In genomic region chr15:33621156-33621555, GRCh38 we compare ENCODE assay signal across 20 cellular contexts.
DNase-seq lines count a peak whose midpoint lies in the region; ATAC-seq and TF ChIP-seq lines count a peak whose summit lies in the region.
"Had no signal": no experiment of that assay in that cellular context is flagged by ENCODE, and none has a peak within 500 bp of the region (broad histone marks: within the 10 kb centered on the region; RNA-seq: fewer than 3 reads in every experiment).

No MANE protein-coding gene starts in this region.

- H4K20me1 ChIP-seq in GM23248 (ENCODE audit: insufficient read depth) = no peaks in the 10 kb centered on the region
- H4K20me1 ChIP-seq: BLaER1 had no signal

- H3K4me2 ChIP-seq in GM23248 (ENCODE audit: unreplicated experiment) = no peak overlapping the region
- H3K4me2 ChIP-seq: BLaER1, GM23338 had no signal

- intact Hi-C loops in lower lobe of right lung (cut with DNase I) = no loop called here

- no peak for TF ChIP-seq CTCF in fibroblast of mammary gland (conservative IDR thresholded peaks at IDR 0.05; ENCODE audit: control insufficient read depth, insufficient read depth, low read depth, low read length)
- TF ChIP-seq CTCF in lower lobe of right lung (IDR thresholded peaks at IDR 0.05) = no peak

- in situ Hi-C loops in GM23248 (cut with MboI) = no loop called here

- H2AFZ ChIP-seq in GM23248 = no peak overlapping the region
- H2AFZ ChIP-seq: GM23338 had no signal

- no peak overlapping the region for H3K27ac ChIP-seq in GM23248
- peak overlapping the region; percentile 26 for H3K27ac ChIP-seq in caudate nucleus (ENCODE audit: low read depth, low read length)
- H3K27ac ChIP-seq in lower lobe of right lung = no peak overlapping the region
- H3K27ac ChIP-seq: BLaER1 had no signal

- H3K36me3 ChIP-seq in GM23248 (ENCODE audit: low read depth) = no peaks in the 10 kb centered on the region
- no peaks in the 10 kb centered on the region for H3K36me3 ChIP-seq in lower lobe of right lung
- H3K36me3 ChIP-seq: BLaER1 had no signal

- H3K9me3 ChIP-seq in GM23248 (ENCODE audit: low read depth) (no peaks in the 10 kb centered on the region), lower lobe of right lung (no peaks in the 10 kb centered on the region)

- H3K4me3 ChIP-seq in GM23248 (no peak overlapping the region), fibroblast of mammary gland (ENCODE audit: control insufficient read depth, low read depth, low read length) (no peak overlapping the region), lower lobe of right lung (no peak overlapping the region)
- H3K4me3 ChIP-seq: BLaER1, GM12878, GM23338 had no signal

- DNase-seq in Ammon's horn (ENCODE audit: low spot score) = peak; percentile 8
- DNase-seq in GM23248 = peak; percentile 59
- DNase-seq in caudate nucleus (lab: John Stamatoyannopoulos, UW) = no peak
- DNase-seq in fibroblast of mammary gland (ENCODE audit: low read depth) = peak; percentile 61
- no peak for DNase-seq in LoVo (ENCODE audit: low spot score)
- DNase-seq in lower lobe of right lung = no peak
- DNase-seq: ACHN; AML-193; CD4-positive, alpha-beta memory T cell; DMS153; DMS79; GF-D8; HFFc6; KBM-7 had no signal

- H3F3A ChIP-seq in GM23248 (ENCODE audit: insufficient read depth) = no peaks in the 10 kb centered on the region

- H3K79me2 ChIP-seq in GM23248 (ENCODE audit: insufficient read depth) = no peaks in the 10 kb centered on the region

- H3K9me2 ChIP-seq in GM23248 (ENCODE audit: insufficient read depth) = no peaks in the 10 kb centered on the region

- H3K9ac ChIP-seq in GM23248 = no peak overlapping the region
- H3K9ac ChIP-seq: BLaER1 had no signal

- H3K27me3 ChIP-seq in GM23248 (replicated peaks; ENCODE audit: insufficient read depth) (no peaks in the 10 kb centered on the region; the same call in 1 of the 2 replicates), lower lobe of right lung (ENCODE audit: low read depth) (no peaks in the 10 kb centered on the region)
- H3K27me3 ChIP-seq: BLaER1 had no signal

- ATAC-seq in GM19395 (IDR thresholded peaks at IDR 0.05; ENCODE audit: unreplicated experiment) (no peak), lower lobe of right lung (no peak)
- ATAC-seq: GM12878, GM23338, HCT116, HepG2 had no signal

- 0 out of 2 replicates have a peak, but pooled peaks cover 3% of the 10 kb centered on the region for H3K4me1 ChIP-seq in GM23248 (ENCODE audit: insufficient read depth)
- H3K4me1 ChIP-seq in lower lobe of right lung = no peaks in the 10 kb centered on the region

Comparison
In these comparisons a context has a peak if more than half of its experiments do, and no peak if none do; other contexts are left out.
1. DNase-seq: peak in Ammon's horn (single experiment), GM23248 (single experiment) and fibroblast of mammary gland (single experiment); none in caudate nucleus (0 of 61), LoVo (single experiment) and lower lobe of right lung (single experiment).